Comparison of ENCODE assay signal across 1 cellular context in the genomic region with DNA sequence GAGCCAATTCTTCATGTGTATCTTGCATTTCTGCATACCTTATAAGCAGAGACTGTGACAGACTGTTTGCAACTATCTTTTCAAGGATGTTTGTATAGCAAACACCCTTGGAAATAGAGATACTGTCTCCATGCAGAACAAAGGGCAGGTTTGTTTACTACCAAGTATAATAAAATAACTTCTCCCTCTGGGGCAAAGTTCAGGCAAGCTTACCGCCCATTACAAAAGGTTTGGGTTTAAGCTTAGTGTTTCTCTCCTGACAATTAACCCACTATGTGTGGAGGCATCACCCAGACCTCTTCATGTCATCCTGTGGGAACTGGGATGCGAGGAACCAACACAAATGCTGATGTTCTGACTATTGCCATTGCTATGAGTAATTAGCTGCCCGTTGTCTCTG.
TF ChIP-seq lines count a peak whose summit lies in the region.

No MANE protein-coding gene starts in this region.

TF ChIP-seq in HepG2, 621 proteins besides CTCF, POLR2A, EP300 and RAD21 (continued from another document and continues in another):
- TF ChIP-seq ZNF768 (CRISPR knock-in tag; IDR thresholded peaks at IDR 0.05), result no peak
- no peak for TF ChIP-seq FOXP1 (IDR thresholded peaks at IDR 0.05)
- peak; percentile 87 for TF ChIP-seq FOXP1 (CRISPR knock-in tag; IDR thresholded peaks at IDR 0.05)
- TF ChIP-seq ZNF784 (CRISPR knock-in tag; IDR thresholded peaks at IDR 0.05; ENCODE audit: borderline replicate concordance), result no peak
- no peak for TF ChIP-seq FOXM1 (CRISPR knock-in tag; IDR thresholded peaks at IDR 0.05)
- TF ChIP-seq, protein P1, sequence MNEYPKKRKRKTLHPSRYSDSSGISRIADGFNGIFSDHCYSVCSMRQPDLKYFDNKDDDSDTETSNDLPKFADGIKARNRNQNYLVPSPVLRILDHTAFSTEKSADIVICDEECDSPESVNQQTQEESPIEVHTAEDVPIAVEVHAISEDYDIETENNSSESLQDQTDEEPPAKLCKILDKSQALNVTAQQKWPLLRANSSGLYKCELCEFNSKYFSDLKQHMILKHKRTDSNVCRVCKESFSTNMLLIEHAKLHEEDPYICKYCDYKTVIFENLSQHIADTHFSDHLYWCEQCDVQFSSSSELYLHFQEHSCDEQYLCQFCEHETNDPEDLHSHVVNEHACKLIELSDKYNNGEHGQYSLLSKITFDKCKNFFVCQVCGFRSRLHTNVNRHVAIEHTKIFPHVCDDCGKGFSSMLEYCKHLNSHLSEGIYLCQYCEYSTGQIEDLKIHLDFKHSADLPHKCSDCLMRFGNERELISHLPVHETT (CRISPR knock-in tag; conservative IDR thresholded peaks at IDR 0.05), result no peak
- TF ChIP-seq BCL6 (CRISPR knock-in tag; IDR thresholded peaks at IDR 0.05), result peak; percentile 69
- TF ChIP-seq POGZ (CRISPR knock-in tag; IDR thresholded peaks at IDR 0.05), result no peak
- TF ChIP-seq, protein P2, sequence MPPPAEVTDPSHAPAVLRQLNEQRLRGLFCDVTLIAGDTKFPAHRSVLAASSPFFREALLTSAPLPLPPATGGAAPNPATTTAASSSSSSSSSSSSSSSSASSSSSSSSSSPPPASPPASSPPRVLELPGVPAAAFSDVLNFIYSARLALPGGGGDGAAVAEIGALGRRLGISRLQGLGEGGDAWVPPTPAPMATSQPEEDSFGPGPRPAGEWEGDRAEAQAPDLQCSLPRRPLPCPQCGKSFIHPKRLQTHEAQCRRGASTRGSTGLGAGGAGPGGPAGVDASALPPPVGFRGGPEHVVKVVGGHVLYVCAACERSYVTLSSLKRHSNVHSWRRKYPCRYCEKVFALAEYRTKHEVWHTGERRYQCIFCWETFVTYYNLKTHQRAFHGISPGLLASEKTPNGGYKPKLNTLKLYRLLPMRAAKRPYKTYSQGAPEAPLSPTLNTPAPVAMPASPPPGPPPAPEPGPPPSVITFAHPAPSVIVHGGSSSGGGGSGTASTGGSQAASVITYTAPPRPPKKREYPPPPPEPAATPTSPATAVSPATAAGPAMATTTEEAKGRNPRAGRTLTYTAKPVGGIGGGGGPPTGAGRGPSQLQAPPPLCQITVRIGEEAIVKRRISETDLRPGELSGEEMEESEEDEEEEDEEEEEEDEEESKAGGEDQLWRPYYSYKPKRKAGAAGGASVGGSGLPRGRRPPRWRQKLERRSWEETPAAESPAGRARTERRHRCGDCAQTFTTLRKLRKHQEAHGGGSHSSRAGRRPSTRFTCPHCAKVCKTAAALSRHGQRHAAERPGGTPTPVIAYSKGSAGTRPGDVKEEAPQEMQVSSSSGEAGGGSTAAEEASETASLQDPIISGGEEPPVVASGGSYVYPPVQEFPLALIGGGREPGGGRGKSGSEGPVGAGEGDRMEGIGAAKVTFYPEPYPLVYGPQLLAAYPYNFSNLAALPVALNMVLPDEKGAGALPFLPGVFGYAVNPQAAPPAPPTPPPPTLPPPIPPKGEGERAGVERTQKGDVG (CRISPR knock-in tag; IDR thresholded peaks at IDR 0.05; ENCODE audit: borderline replicate concordance), result no peak
- TF ChIP-seq SMARCC2 (IDR thresholded peaks at IDR 0.05), result no peak
- no peak for TF ChIP-seq ZNF34 (CRISPR knock-in tag; IDR thresholded peaks at IDR 0.05; ENCODE audit: borderline replicate concordance)
- TF ChIP-seq ZNF101 (CRISPR knock-in tag; IDR thresholded peaks at IDR 0.05; ENCODE audit: borderline replicate concordance, low read depth), result no peak
- TF ChIP-seq TEAD3 (CRISPR knock-in tag; optimal IDR thresholded peaks at IDR 0.05; ENCODE audit: borderline replicate concordance), result peak; percentile 50
- peak; percentile 67 for TF ChIP-seq SOX13 (IDR thresholded peaks at IDR 0.05)
- TF ChIP-seq SOX13 (CRISPR knock-in tag; conservative IDR thresholded peaks at IDR 0.05 in 1 of 2, IDR thresholded peaks at IDR 0.05 in 1 of 2), result peak in 1 of 2 experiments; percentile 95; a peak in 2 of 4 replicates
- TF ChIP-seq ZNF605 (CRISPR knock-in tag; IDR thresholded peaks at IDR 0.05), result no peak
- TF ChIP-seq ZBTB39 (CRISPR knock-in tag; IDR thresholded peaks at IDR 0.05), result no peak
- no peak for TF ChIP-seq ATM (IDR thresholded peaks at IDR 0.05; ENCODE audit: borderline replicate concordance)
- TF ChIP-seq HOXA3 (CRISPR knock-in tag; IDR thresholded peaks at IDR 0.05), result no peak
- TF ChIP-seq KIAA2018 (CRISPR knock-in tag; IDR thresholded peaks at IDR 0.05; ENCODE audit: borderline replicate concordance), result no peak
- TF ChIP-seq GFI1 (CRISPR knock-in tag; IDR thresholded peaks at IDR 0.05; ENCODE audit: borderline replicate concordance), result no peak
- TF ChIP-seq DPF2 (CRISPR knock-in tag; IDR thresholded peaks at IDR 0.05; ENCODE audit: borderline replicate concordance, low read depth), result peak; percentile 36; the same call in 1 of the 2 replicates
- TF ChIP-seq, protein P3, sequence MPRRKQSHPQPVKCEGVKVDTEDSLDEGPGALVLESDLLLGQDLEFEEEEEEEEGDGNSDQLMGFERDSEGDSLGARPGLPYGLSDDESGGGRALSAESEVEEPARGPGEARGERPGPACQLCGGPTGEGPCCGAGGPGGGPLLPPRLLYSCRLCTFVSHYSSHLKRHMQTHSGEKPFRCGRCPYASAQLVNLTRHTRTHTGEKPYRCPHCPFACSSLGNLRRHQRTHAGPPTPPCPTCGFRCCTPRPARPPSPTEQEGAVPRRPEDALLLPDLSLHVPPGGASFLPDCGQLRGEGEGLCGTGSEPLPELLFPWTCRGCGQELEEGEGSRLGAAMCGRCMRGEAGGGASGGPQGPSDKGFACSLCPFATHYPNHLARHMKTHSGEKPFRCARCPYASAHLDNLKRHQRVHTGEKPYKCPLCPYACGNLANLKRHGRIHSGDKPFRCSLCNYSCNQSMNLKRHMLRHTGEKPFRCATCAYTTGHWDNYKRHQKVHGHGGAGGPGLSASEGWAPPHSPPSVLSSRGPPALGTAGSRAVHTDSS (CRISPR knock-in tag; conservative IDR thresholded peaks at IDR 0.05), result no peak
- TF ChIP-seq ZNF143 (CRISPR knock-in tag; IDR thresholded peaks at IDR 0.05), result no peak
- TF ChIP-seq PCBP2 (optimal IDR thresholded peaks at IDR 0.05; ENCODE audit: low read depth, low read length, poor library complexity, severe bottlenecking), result no peak
- no peak for TF ChIP-seq PHB2 (IDR thresholded peaks at IDR 0.05; ENCODE audit: partially characterized antibody)
- TF ChIP-seq IRF1 (CRISPR knock-in tag; IDR thresholded peaks at IDR 0.05; ENCODE audit: low read depth), result no peak
- TF ChIP-seq GATA4 (IDR thresholded peaks at IDR 0.05; ENCODE audit: borderline replicate concordance, low read depth), result 0 out of 2 replicates have a peak, but pooled peaks have one; percentile 25
- TF ChIP-seq ZBTB38 (CRISPR knock-in tag; IDR thresholded peaks at IDR 0.05), result no peak
- TF ChIP-seq, protein P4, sequence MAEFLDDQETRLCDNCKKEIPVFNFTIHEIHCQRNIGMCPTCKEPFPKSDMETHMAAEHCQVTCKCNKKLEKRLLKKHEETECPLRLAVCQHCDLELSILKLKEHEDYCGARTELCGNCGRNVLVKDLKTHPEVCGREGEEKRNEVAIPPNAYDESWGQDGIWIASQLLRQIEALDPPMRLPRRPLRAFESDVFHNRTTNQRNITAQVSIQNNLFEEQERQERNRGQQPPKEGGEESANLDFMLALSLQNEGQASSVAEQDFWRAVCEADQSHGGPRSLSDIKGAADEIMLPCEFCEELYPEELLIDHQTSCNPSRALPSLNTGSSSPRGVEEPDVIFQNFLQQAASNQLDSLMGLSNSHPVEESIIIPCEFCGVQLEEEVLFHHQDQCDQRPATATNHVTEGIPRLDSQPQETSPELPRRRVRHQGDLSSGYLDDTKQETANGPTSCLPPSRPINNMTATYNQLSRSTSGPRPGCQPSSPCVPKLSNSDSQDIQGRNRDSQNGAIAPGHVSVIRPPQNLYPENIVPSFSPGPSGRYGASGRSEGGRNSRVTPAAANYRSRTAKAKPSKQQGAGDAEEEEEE (CRISPR knock-in tag; IDR thresholded peaks at IDR 0.05; ENCODE audit: borderline replicate concordance), result no peak
- 0 out of 2 replicates have a peak, but pooled peaks have one; percentile 14 for TF ChIP-seq ZKSCAN8 (CRISPR knock-in tag; IDR thresholded peaks at IDR 0.05; ENCODE audit: borderline replicate concordance)
- TF ChIP-seq ATF7 (IDR thresholded peaks at IDR 0.05), result no peak
- TF ChIP-seq ATF7 (CRISPR knock-in tag; IDR thresholded peaks at IDR 0.05), result no peak
- TF ChIP-seq ASH2L (IDR thresholded peaks at IDR 0.05; ENCODE audit: insufficient read length, low read depth, low read length), result peak; percentile 34
- no peak for TF ChIP-seq KLF12 (CRISPR knock-in tag; IDR thresholded peaks at IDR 0.05; ENCODE audit: borderline replicate concordance)
- no peak for TF ChIP-seq ZEB1 (IDR thresholded peaks at IDR 0.05; ENCODE audit: insufficient replicate concordance, low read depth)
- no peak for TF ChIP-seq FLYWCH1 (CRISPR knock-in tag; IDR thresholded peaks at IDR 0.05)
- no peak for TF ChIP-seq ZZZ3 (CRISPR knock-in tag; IDR thresholded peaks at IDR 0.05; ENCODE audit: borderline replicate concordance)
- no peak for TF ChIP-seq SRF (IDR thresholded peaks at IDR 0.05; ENCODE audit: low read depth, low read length)
- TF ChIP-seq TSC22D2 (CRISPR knock-in tag; IDR thresholded peaks at IDR 0.05; ENCODE audit: borderline replicate concordance), result no peak
- TF ChIP-seq FOXJ3 (CRISPR knock-in tag; IDR thresholded peaks at IDR 0.05; ENCODE audit: borderline replicate concordance), result peak; percentile 68; the same call in 1 of the 2 replicates
- no peak for TF ChIP-seq ZNF282 (IDR thresholded peaks at IDR 0.05; ENCODE audit: partially characterized antibody)
- TF ChIP-seq MEIS2 (CRISPR knock-in tag; IDR thresholded peaks at IDR 0.05), result no peak
